ENCODE assay signal across 8 cellular contexts in genomic region chr10:102917962-102918816, GRCh38.
DNase-seq lines count a peak whose midpoint lies in the region; ATAC-seq and TF ChIP-seq lines count a peak whose summit lies in the region.

Gene CNNM2 (plus strand): TSS chr10:102918294. CDS start chr10:102918481, 187 bp downstream.

- no peak for TF ChIP-seq CTCF in OCI-LY3 (IDR thresholded peaks at IDR 0.05; ENCODE audit: low read depth, low read length)

- H3K9ac ChIP-seq in OCI-LY3 (ENCODE audit: low read length) = peak within 1 kb of the TSS; percentile 67

- peak within 1 kb of the TSS; percentile 78 for H2AFZ ChIP-seq in OCI-LY3 (ENCODE audit: low read depth, low read length)

- peak within 1 kb of the TSS; percentile 85 for H3K4me3 ChIP-seq in OCI-LY3 (ENCODE audit: low read length)

- H3K27ac ChIP-seq in OCI-LY3 (ENCODE audit: low read length) = peak within 1 kb of the TSS; percentile 46; the same call in 1 of the 2 replicates

- peak within 1 kb of the TSS; percentile 82 for H3K4me2 ChIP-seq in OCI-LY3 (ENCODE audit: low read length)

- no peaks in the 10 kb centered on the region for H3K79me2 ChIP-seq in OCI-LY3 (ENCODE audit: low read length)

- no peaks in the 10 kb centered on the region for H4K20me1 ChIP-seq in OCI-LY3 (ENCODE audit: insufficient read depth, low read length)

- no peaks in the 10 kb centered on the region for H3K9me3 ChIP-seq in OCI-LY3 (ENCODE audit: insufficient read depth, low read length)

- no peaks in the 10 kb centered on the region for H3K36me3 ChIP-seq in OCI-LY3 (replicated peaks; ENCODE audit: low read depth, low read length)

- peak; percentile 88 for ATAC-seq in GM21528 (IDR thresholded peaks at IDR 0.05; ENCODE audit: low FRiP score, unreplicated experiment)

- H3K27me3 ChIP-seq in OCI-LY3 (ENCODE audit: low read depth, low read length) = no peaks in the 10 kb centered on the region

- peak; percentile 99 for DNase-seq in DMS114 treated with DMSO at 0.1 percent for 48 hours (lab: John Stamatoyannopoulos, UW; ENCODE audit: unreplicated experiment)
- peak; percentile 91 for DNase-seq in HuH-7.5 (ENCODE audit: low spot score)
- peak; percentile 99 for DNase-seq in activated T-cell treated with anti-CD3 and anti-CD28 coated beads for 24 hours (ENCODE audit: low read depth)
- peak; percentile 84 for DNase-seq in epidermal melanocyte (ENCODE audit: insufficient read length, low spot score)
- DNase-seq in midbrain (lab: John Stamatoyannopoulos, UW) = peak; percentile 99
- peak; percentile 100 for DNase-seq in stimulated activated CD8-positive, alpha-beta memory T cell treated with anti-CD3 and anti-CD28 coated beads, Interleukin-15, amount 100 ng/mL, for 48 hours (ENCODE audit: low read depth in 2 of 2)

- H3K4me1 ChIP-seq in OCI-LY3 (ENCODE audit: low read length) = peaks cover 28% of the 10 kb centered on the region

Comparison
In these comparisons a context has a peak if more than half of its experiments do, and no peak if none do; other contexts are left out.
1. Peak in every context shown above with its lines: DNase-seq, ATAC-seq, H3K4me3 ChIP-seq and H3K27ac ChIP-seq.